In genomic region chr10:127151981-127152699, GRCh38 we compare ENCODE assay signal across 19 cellular contexts. TPM values are rescaled to one million over a fixed set of nuclear protein-coding genes. Genes with fewer than 3 reads are reported as not detected.
DNase-seq lines count a peak whose midpoint lies in the region; ATAC-seq and TF ChIP-seq lines count a peak whose summit lies in the region.
"Had no signal": no experiment of that assay in that cellular context is flagged by ENCODE, and none has a peak within 500 bp of the region (broad histone marks: within the 10 kb centered on the region; RNA-seq: fewer than 3 reads in every experiment).

No MANE protein-coding gene starts in this region.

- H3K27ac ChIP-seq in GM23248 (no peak overlapping the region), lung (ENCODE audit: low read depth in 1 of 2, low read length in 1 of 2) (no peak overlapping the region), hepatocyte (no peak overlapping the region)
- H3K27ac ChIP-seq: gastrocnemius medialis had no signal

- H4K20me1 ChIP-seq in GM23248 (ENCODE audit: insufficient read depth), result no peaks in the 10 kb centered on the region
- H4K20me1 ChIP-seq in hepatocyte (ENCODE audit: insufficient read depth, poor library complexity, severe bottlenecking), result no peaks in the 10 kb centered on the region

- H3K79me2 ChIP-seq in GM23248 (ENCODE audit: insufficient read depth) (no peaks in the 10 kb centered on the region), hepatocyte (no peaks in the 10 kb centered on the region)

- H3K9me2 ChIP-seq in GM23248 (ENCODE audit: insufficient read depth) (no peaks in the 10 kb centered on the region), hepatocyte (replicated peaks; ENCODE audit: insufficient read depth) (no peaks in the 10 kb centered on the region)
- H3K9me2 ChIP-seq: SK-N-SH had no signal

- in situ Hi-C loops in GM23248 (cut with MboI), result no loop called here

- DNase-seq in GM23248, result peak; percentile 16
- DNase-seq in RPMI8226, result peak; percentile 58
- DNase-seq in fibroblast of mammary gland (ENCODE audit: low read depth), result peak; percentile 66
- peak; percentile 66 for DNase-seq in lung (ENCODE audit: low spot score)
- no peak for DNase-seq in hepatocyte (ENCODE audit: low spot score)
- DNase-seq: AML-193; endodermal cell; gastrocnemius medialis; NCI-H1694 treated with DMSO at 0.1 percent for 48 hours; occipital lobe; SK-N-SH; stimulated activated CD4-positive, alpha-beta T cell treated with anti-CD3 and anti-CD28 coated beads, Interleukin-4, amount 100 ng/mL, for 4 hours had no signal

- no peak for TF ChIP-seq CTCF in fibroblast of mammary gland (conservative IDR thresholded peaks at IDR 0.05; ENCODE audit: control insufficient read depth, insufficient read depth, low read depth, low read length)
- TF ChIP-seq CTCF in lung (IDR thresholded peaks at IDR 0.05; ENCODE audit: control extremely low read depth, extremely low read depth), result no peak
- no peak for TF ChIP-seq CTCF in hepatocyte (IDR thresholded peaks at IDR 0.05; ENCODE audit: poor library complexity)

- H3K36me3 ChIP-seq in GM23248 (ENCODE audit: low read depth) (no peaks in the 10 kb centered on the region), lung (ENCODE audit: control insufficient read depth in 2 of 2, insufficient read depth in 2 of 2, low read length in 2 of 2) (no peaks in the 10 kb centered on the region), hepatocyte (replicated peaks; ENCODE audit: insufficient read depth, low read depth) (no peaks in the 10 kb centered on the region)
- H3K36me3 ChIP-seq: gastrocnemius medialis had no signal

- H3K4me3 ChIP-seq in GM23248 (no peak overlapping the region), fibroblast of mammary gland (ENCODE audit: control insufficient read depth, low read depth, low read length) (no peak overlapping the region), lung (no peak overlapping the region), hepatocyte (no peak overlapping the region)
- H3K4me3 ChIP-seq: gastrocnemius medialis had no signal

- H3K4me2 ChIP-seq in GM23248 (ENCODE audit: unreplicated experiment) (no peak overlapping the region), hepatocyte (no peak overlapping the region)
- H3K4me2 ChIP-seq: SK-N-SH had no signal

- peak; percentile 89 for ATAC-seq in lung (ENCODE audit: insufficient read depth, low FRiP score)
- ATAC-seq in GM18520 (IDR thresholded peaks at IDR 0.05; ENCODE audit: unreplicated experiment), result no peak
- no peak for ATAC-seq in GM18858 (IDR thresholded peaks at IDR 0.05; ENCODE audit: unreplicated experiment)
- no peak for ATAC-seq in GM19455 (IDR thresholded peaks at IDR 0.05; ENCODE audit: unreplicated experiment)
- ATAC-seq: activated naive CD4-positive, alpha-beta T cell treated with anti-CD3 and anti-CD28 coated beads, Interleukin-2, amount 50 U/mL, for 72 hours; gastrocnemius medialis had no signal

- H3K27me3 ChIP-seq in GM23248 (replicated peaks; ENCODE audit: insufficient read depth) (no peaks in the 10 kb centered on the region), lung (ENCODE audit: control insufficient read depth, insufficient read depth) (no peaks in the 10 kb centered on the region), hepatocyte (no peaks in the 10 kb centered on the region)
- H3K27me3 ChIP-seq: gastrocnemius medialis had no signal

- 96 to 97% methylated on average over 9 of the region's 9 CpGs for WGBS in GM23248 (ENCODE audit: low coverage in 1 of 2, low lambda C conversion rate in 2 of 2, missing lambda C conversion rate in 2 of 2), 2 experiments
- 81 to 88% methylated on average over 9 of the region's 9 CpGs for WGBS in lung, 2 donors
- 87% methylated on average over 9 of the region's 9 CpGs for WGBS in hepatocyte (ENCODE audit: low lambda C conversion rate, missing lambda C conversion rate)

- H3K9me3 ChIP-seq in GM23248 (ENCODE audit: low read depth) (no peaks in the 10 kb centered on the region), lung (ENCODE audit: control insufficient read depth in 2 of 2, insufficient read depth in 1 of 2, low read length in 1 of 2) (no peaks in the 10 kb centered on the region), hepatocyte (ENCODE audit: low read depth) (no peaks in the 10 kb centered on the region)
- H3K9me3 ChIP-seq: gastrocnemius medialis, SK-N-SH had no signal

- no peak overlapping the region for H3K9ac ChIP-seq in GM23248
- H3K9ac ChIP-seq: SK-N-SH had no signal

- H3F3A ChIP-seq in GM23248 (ENCODE audit: insufficient read depth), result peaks cover 38% of the 10 kb centered on the region

- no peak overlapping the region for H2AFZ ChIP-seq in GM23248
- no peak overlapping the region for H2AFZ ChIP-seq in hepatocyte

- H3K4me1 ChIP-seq in GM23248 (ENCODE audit: insufficient read depth) (peaks cover 42% of the 10 kb centered on the region), lung (ENCODE audit: control insufficient read depth in 2 of 2, insufficient read depth in 2 of 2, low read length in 2 of 2) (peaks cover 0 to 6% of the 10 kb centered on the region in 2 donors), hepatocyte (ENCODE audit: insufficient read depth) (no peaks in the 10 kb centered on the region)
- H3K4me1 ChIP-seq: gastrocnemius medialis had no signal

RNA-seq across cellular contexts. Expression of gene INSYN2A, which starts 44.3 kb away (rescaled TPM):
- 0.43 and 0.51 TPM in 2 replicates for total RNA-seq in GM23248 (2014; rRNA removed; shearing (Covaris generic))
- polyA plus RNA-seq in GM23248 (2016; fragmentation: Nextera tagmentation; extraction: Ambion mirVana), result 0.20 and 0.54 TPM in 2 replicates
- total RNA-seq in lung, result 1 to 10 TPM in 1 of 2 donors, under 1 TPM in 1; 0.15 to 2.3 TPM
- under 1 TPM; 0.05 to 0.10 TPM for polyA plus RNA-seq in lung
- 0.48 and 0.97 TPM in 2 replicates for total RNA-seq in hepatocyte
- polyA plus RNA-seq in hepatocyte, result 0.77 and 1.7 TPM in 2 replicates
- total RNA-seq: activated naive CD4-positive, alpha-beta T cell treated with anti-CD3 and anti-CD28 coated beads, Interleukin-2, amount 50 U/mL, for 72 hours; G401; gastrocnemius medialis; mononuclear cell; OCI-LY7 had no signal
